ENCODE assay signal across 25 cellular contexts in the genomic region with DNA sequence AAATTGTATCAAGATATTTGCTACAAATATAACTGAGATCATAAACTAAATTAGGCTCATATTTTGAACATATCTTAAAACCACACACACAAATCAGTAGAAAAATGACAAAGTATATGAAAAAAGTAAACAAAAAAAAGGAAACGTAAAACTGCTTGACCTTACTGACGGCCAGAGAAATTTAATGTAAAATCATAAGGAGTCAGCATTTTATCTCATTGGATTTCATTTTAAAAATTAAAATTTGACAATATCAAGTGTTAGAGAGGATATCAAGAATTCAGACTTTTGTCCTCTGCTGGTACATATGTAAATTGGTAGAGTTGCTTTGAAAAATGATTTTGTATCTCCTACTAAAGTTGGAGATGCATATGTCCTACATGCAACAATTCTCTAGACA.
"Had no signal": no experiment of that assay in that cellular context is flagged by ENCODE, and none has a peak within 500 bp of the region (broad histone marks: within the 10 kb centered on the region; RNA-seq: fewer than 3 reads in every experiment).

No MANE protein-coding gene starts in this region.

- H3K36me3 ChIP-seq: colonic mucosa, esophagus squamous epithelium, gastrocnemius medialis, heart right ventricle, left lung, lower lobe of right lung had no signal

- H3K4me3 ChIP-seq: colonic mucosa, esophagus squamous epithelium, gastrocnemius medialis, heart right ventricle, left lung, lower lobe of right lung, mucosa of descending colon had no signal

- ATAC-seq: effector memory CD8-positive, alpha-beta T cell; esophagus mucosa; gastrocnemius medialis; heart right ventricle; left cardiac atrium; left lung; left ventricle myocardium superior; lower lobe of right lung; mucosa of descending colon had no signal

- H3K27ac ChIP-seq: colonic mucosa, epithelial cell of prostate, esophagus squamous epithelium, gastrocnemius medialis, heart right ventricle, left lung, lower lobe of right lung had no signal

- FAIRE-seq: endometrium, islet of Langerhans, keratinocyte had no signal

- H3K9me3 ChIP-seq: colonic mucosa, gastrocnemius medialis, mucosa of descending colon had no signal

- H3K4me1 ChIP-seq: colonic mucosa, esophagus squamous epithelium, gastrocnemius medialis, heart right ventricle, left lung, lower lobe of right lung had no signal

- DNase-seq: colonic mucosa; cortex of kidney; effector CD8-positive, alpha-beta T cell; effector memory CD8-positive, alpha-beta T cell; endodermal cell; erythroblast; esophagus squamous epithelium; foreskin fibroblast; foreskin melanocyte; gastrocnemius medialis; glutamatergic neuron; head of caudate nucleus; heart right ventricle; hippocampal formation; left cardiac atrium; left lung; left ventricle myocardium superior; lower lobe of right lung; mesenchymal stem cell; mucosa of descending colon had no signal

- H3K27me3 ChIP-seq: colonic mucosa, esophagus squamous epithelium, gastrocnemius medialis, heart right ventricle, left lung had no signal
